2 cellular contexts compared by ENCODE assay signal in genomic region chr1:148703973-148704591, GRCh38. TPM values are rescaled to one million over a fixed set of nuclear protein-coding genes. Genes with fewer than 3 reads are reported as not detected.
"Had no signal": no experiment of that assay in that cellular context is flagged by ENCODE, and none has a peak within 500 bp of the region (broad histone marks: within the 10 kb centered on the region; RNA-seq: fewer than 3 reads in every experiment).

No MANE protein-coding gene starts in this region.

RNA-seq across cellular contexts. Expression of gene NUDT4B, which starts 44.5 kb away (rescaled TPM):
- total RNA-seq: MCF 10A, PC-9 had no signal
